ENCODE assay signal across 1 cellular context in the genomic region with DNA sequence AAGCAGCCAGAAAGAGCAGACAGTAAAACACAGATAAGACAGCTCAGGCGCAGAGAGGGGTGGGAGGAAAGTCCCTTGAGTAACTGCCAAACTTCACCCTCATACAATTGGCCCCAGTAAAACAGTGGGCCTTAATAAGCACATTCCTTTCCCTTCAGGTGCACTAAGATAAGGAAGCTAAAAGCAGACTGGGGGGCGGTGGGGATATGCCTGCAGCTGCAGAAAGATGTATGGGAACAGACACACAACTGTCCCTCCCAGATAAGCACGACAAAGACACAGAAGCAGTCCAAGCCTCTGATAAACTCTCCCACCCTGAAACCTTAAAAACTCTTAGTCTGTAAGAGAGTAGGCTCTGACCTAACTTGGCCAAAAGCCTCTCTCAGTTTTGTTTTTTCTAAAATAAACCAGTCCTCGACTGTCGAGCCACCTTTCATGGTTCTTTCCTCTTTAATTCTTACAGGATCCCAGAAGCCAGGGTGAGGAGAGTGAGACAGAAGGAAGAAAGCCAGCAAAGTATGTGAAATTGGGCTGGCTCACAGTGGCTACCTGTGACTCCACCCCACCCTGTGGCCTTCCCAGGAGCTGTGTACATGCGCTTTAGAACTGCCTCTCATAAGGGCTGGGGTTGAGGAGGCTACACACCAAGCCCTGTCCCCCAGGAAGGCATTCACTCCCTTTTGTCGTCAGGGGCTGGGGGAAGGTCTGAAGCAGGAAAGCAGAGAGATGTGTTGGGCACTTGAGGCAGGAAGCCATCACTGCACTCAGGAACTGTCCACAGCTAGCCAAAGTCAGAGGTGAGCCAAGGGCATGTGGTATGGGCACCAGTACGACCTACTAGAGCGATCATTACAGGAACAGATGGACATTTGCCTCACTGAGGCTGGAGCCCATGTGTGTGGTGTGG.
A peak's percentile ranks its signal among the peaks of the same experiment; 100 is the strongest.
TF ChIP-seq lines count a peak whose summit lies in the region.

No MANE protein-coding gene starts in this region.

TF ChIP-seq in K562, 482 proteins besides CTCF, POLR2A, EP300 and RAD21 (continued from another document and continues in another):
- peak; percentile 82 for TF ChIP-seq MTA3 (IDR thresholded peaks at IDR 0.05; ENCODE audit: borderline replicate concordance)
- TF ChIP-seq SETDB1 (IDR thresholded peaks at IDR 0.05; ENCODE audit: low read length) = no peak
- TF ChIP-seq NFRKB (IDR thresholded peaks at IDR 0.05; ENCODE audit: low read depth) = no peak
- TF ChIP-seq KHSRP (IDR thresholded peaks at IDR 0.05) = peak; percentile 96
- TF ChIP-seq NR2C1 (IDR thresholded peaks at IDR 0.05) = no peak; the same call in 1 of the 2 replicates
- peak; percentile 73; the same call in 1 of the 2 replicates for TF ChIP-seq NR2C1 (tag; IDR thresholded peaks at IDR 0.05)
- peak in 1 of 2 experiments; percentile 32; a peak in 1 of 4 replicates for TF ChIP-seq FOXA3 (CRISPR knock-in tag; conservative IDR thresholded peaks at IDR 0.05 in 1 of 2, IDR thresholded peaks at IDR 0.05 in 1 of 2)
- TF ChIP-seq COPS2 (conservative IDR thresholded peaks at IDR 0.05) = no peak
- peak; percentile 35; the same call in 1 of the 2 replicates for TF ChIP-seq ZNF324 (CRISPR knock-in tag; IDR thresholded peaks at IDR 0.05)
- TF ChIP-seq SOX6 (IDR thresholded peaks at IDR 0.05) = peak; percentile 100
- TF ChIP-seq NFIX (CRISPR knock-in tag; IDR thresholded peaks at IDR 0.05; ENCODE audit: low read depth) = no peak
- TF ChIP-seq SMAD2 (IDR thresholded peaks at IDR 0.05; ENCODE audit: low read depth, low read length) = no peak
- no peak for TF ChIP-seq E2F3 (CRISPR knock-in tag; IDR thresholded peaks at IDR 0.05)
- TF ChIP-seq CXXC5 (CRISPR knock-in tag; IDR thresholded peaks at IDR 0.05) = peak; percentile 92
- TF ChIP-seq, protein P1, sequence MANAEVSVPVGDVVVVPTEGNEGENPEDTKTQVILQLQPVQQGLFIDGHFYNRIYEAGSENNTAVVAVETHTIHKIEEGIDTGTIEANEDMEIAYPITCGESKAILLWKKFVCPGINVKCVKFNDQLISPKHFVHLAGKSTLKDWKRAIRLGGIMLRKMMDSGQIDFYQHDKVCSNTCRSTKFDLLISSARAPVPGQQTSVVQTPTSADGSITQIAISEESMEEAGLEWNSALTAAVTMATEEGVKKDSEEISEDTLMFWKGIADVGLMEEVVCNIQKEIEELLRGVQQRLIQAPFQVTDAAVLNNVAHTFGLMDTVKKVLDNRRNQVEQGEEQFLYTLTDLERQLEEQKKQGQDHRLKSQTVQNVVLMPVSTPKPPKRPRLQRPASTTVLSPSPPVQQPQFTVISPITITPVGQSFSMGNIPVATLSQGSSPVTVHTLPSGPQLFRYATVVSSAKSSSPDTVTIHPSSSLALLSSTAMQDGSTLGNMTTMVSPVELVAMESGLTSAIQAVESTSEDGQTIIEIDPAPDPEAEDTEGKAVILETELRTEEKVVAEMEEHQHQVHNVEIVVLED (CRISPR knock-in tag; IDR thresholded peaks at IDR 0.05) = peak; percentile 46; the same call in 1 of the 2 replicates
- no peak for TF ChIP-seq ZNF184 (CRISPR knock-in tag; IDR thresholded peaks at IDR 0.05)
- TF ChIP-seq, protein P2, sequence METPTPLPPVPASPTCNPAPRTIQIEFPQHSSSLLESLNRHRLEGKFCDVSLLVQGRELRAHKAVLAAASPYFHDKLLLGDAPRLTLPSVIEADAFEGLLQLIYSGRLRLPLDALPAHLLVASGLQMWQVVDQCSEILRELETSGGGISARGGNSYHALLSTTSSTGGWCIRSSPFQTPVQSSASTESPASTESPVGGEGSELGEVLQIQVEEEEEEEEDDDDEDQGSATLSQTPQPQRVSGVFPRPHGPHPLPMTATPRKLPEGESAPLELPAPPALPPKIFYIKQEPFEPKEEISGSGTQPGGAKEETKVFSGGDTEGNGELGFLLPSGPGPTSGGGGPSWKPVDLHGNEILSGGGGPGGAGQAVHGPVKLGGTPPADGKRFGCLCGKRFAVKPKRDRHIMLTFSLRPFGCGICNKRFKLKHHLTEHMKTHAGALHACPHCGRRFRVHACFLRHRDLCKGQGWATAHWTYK (CRISPR knock-in tag; IDR thresholded peaks at IDR 0.05) = peak; percentile 71; the same call in 1 of the 2 replicates
- TF ChIP-seq MCM5 (IDR thresholded peaks at IDR 0.05; ENCODE audit: low read depth) = no peak
- TF ChIP-seq, protein P3, sequence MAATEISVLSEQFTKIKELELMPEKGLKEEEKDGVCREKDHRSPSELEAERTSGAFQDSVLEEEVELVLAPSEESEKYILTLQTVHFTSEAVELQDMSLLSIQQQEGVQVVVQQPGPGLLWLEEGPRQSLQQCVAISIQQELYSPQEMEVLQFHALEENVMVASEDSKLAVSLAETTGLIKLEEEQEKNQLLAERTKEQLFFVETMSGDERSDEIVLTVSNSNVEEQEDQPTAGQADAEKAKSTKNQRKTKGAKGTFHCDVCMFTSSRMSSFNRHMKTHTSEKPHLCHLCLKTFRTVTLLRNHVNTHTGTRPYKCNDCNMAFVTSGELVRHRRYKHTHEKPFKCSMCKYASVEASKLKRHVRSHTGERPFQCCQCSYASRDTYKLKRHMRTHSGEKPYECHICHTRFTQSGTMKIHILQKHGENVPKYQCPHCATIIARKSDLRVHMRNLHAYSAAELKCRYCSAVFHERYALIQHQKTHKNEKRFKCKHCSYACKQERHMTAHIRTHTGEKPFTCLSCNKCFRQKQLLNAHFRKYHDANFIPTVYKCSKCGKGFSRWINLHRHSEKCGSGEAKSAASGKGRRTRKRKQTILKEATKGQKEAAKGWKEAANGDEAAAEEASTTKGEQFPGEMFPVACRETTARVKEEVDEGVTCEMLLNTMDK (IDR thresholded peaks at IDR 0.05; ENCODE audit: borderline replicate concordance, insufficient read depth, low read depth, low read length, poor library complexity, severe bottlenecking) = no peak
- no peak for TF ChIP-seq ZNF436 (CRISPR knock-in tag; IDR thresholded peaks at IDR 0.05)
- TF ChIP-seq SMARCE1 (IDR thresholded peaks at IDR 0.05) = peak; percentile 99
- TF ChIP-seq, protein P4, sequence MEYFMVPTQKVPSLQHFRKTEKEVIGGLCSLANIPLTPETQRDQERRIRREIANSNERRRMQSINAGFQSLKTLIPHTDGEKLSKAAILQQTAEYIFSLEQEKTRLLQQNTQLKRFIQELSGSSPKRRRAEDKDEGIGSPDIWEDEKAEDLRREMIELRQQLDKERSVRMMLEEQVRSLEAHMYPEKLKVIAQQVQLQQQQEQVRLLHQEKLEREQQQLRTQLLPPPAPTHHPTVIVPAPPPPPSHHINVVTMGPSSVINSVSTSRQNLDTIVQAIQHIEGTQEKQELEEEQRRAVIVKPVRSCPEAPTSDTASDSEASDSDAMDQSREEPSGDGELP (CRISPR knock-in tag; IDR thresholded peaks at IDR 0.05; ENCODE audit: borderline replicate concordance) = peak; percentile 48; the same call in 1 of the 2 replicates
- TF ChIP-seq ZNF644 (tag; IDR thresholded peaks at IDR 0.05; ENCODE audit: low read depth) = peak; percentile 99
- peak; percentile 75 for TF ChIP-seq SP1 (CRISPR knock-in tag; IDR thresholded peaks at IDR 0.05)
- 0 out of 2 replicates have a peak, but pooled peaks have one; percentile 20 for TF ChIP-seq ZNF134 (CRISPR knock-in tag; conservative IDR thresholded peaks at IDR 0.05)
- peak; percentile 97 for TF ChIP-seq POLR2AphosphoS5 (IDR thresholded peaks at IDR 0.05; ENCODE audit: control insufficient read depth, insufficient read depth, low read depth, low read length)
- TF ChIP-seq SMAD4 (CRISPR knock-in tag; conservative IDR thresholded peaks at IDR 0.05) = peak; percentile 100
- TF ChIP-seq ZNF707 (CRISPR knock-in tag; conservative IDR thresholded peaks at IDR 0.05) = no peak
- TF ChIP-seq ZNF140 (CRISPR knock-in tag; IDR thresholded peaks at IDR 0.05) = no peak
- peak; percentile 86; the same call in 1 of the 2 replicates for TF ChIP-seq PHF21A (IDR thresholded peaks at IDR 0.05; ENCODE audit: borderline replicate concordance, low read depth)
- no peak for TF ChIP-seq ZNF695 (CRISPR knock-in tag; IDR thresholded peaks at IDR 0.05)
- peak; percentile 93 for TF ChIP-seq OTX1 (CRISPR knock-in tag; IDR thresholded peaks at IDR 0.05)
- TF ChIP-seq, protein P5, sequence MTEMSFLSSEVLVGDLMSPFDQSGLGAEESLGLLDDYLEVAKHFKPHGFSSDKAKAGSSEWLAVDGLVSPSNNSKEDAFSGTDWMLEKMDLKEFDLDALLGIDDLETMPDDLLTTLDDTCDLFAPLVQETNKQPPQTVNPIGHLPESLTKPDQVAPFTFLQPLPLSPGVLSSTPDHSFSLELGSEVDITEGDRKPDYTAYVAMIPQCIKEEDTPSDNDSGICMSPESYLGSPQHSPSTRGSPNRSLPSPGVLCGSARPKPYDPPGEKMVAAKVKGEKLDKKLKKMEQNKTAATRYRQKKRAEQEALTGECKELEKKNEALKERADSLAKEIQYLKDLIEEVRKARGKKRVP (CRISPR knock-in tag; IDR thresholded peaks at IDR 0.05) = peak; percentile 80
- peak; percentile 66; the same call in 1 of the 2 replicates for TF ChIP-seq SMARCA5 (IDR thresholded peaks at IDR 0.05)
- TF ChIP-seq CBFA2T3 (IDR thresholded peaks at IDR 0.05) = peak; percentile 100
- peak; percentile 94 for TF ChIP-seq EGR1 (conservative IDR thresholded peaks at IDR 0.05)
- TF ChIP-seq PRMT5 (CRISPR knock-in tag; IDR thresholded peaks at IDR 0.05) = no peak
- TF ChIP-seq, protein P6, sequence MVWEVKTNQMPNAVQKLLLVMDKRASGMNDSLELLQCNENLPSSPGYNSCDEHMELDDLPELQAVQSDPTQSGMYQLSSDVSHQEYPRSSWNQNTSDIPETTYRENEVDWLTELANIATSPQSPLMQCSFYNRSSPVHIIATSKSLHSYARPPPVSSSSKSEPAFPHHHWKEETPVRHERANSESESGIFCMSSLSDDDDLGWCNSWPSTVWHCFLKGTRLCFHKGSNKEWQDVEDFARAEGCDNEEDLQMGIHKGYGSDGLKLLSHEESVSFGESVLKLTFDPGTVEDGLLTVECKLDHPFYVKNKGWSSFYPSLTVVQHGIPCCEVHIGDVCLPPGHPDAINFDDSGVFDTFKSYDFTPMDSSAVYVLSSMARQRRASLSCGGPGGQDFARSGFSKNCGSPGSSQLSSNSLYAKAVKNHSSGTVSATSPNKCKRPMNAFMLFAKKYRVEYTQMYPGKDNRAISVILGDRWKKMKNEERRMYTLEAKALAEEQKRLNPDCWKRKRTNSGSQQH (CRISPR knock-in tag; IDR thresholded peaks at IDR 0.05) = peak; percentile 86
- no peak for TF ChIP-seq ZBTB1 (CRISPR knock-in tag; IDR thresholded peaks at IDR 0.05; ENCODE audit: borderline replicate concordance, low read depth)
- peak; percentile 92 for TF ChIP-seq ELF4 (CRISPR knock-in tag; IDR thresholded peaks at IDR 0.05)
- TF ChIP-seq, protein P7, sequence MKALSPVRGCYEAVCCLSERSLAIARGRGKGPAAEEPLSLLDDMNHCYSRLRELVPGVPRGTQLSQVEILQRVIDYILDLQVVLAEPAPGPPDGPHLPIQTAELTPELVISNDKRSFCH (CRISPR knock-in tag; IDR thresholded peaks at IDR 0.05) = no peak
- TF ChIP-seq, protein P7 (tag; IDR thresholded peaks at IDR 0.05) = peak; percentile 94
- TF ChIP-seq, protein P8, sequence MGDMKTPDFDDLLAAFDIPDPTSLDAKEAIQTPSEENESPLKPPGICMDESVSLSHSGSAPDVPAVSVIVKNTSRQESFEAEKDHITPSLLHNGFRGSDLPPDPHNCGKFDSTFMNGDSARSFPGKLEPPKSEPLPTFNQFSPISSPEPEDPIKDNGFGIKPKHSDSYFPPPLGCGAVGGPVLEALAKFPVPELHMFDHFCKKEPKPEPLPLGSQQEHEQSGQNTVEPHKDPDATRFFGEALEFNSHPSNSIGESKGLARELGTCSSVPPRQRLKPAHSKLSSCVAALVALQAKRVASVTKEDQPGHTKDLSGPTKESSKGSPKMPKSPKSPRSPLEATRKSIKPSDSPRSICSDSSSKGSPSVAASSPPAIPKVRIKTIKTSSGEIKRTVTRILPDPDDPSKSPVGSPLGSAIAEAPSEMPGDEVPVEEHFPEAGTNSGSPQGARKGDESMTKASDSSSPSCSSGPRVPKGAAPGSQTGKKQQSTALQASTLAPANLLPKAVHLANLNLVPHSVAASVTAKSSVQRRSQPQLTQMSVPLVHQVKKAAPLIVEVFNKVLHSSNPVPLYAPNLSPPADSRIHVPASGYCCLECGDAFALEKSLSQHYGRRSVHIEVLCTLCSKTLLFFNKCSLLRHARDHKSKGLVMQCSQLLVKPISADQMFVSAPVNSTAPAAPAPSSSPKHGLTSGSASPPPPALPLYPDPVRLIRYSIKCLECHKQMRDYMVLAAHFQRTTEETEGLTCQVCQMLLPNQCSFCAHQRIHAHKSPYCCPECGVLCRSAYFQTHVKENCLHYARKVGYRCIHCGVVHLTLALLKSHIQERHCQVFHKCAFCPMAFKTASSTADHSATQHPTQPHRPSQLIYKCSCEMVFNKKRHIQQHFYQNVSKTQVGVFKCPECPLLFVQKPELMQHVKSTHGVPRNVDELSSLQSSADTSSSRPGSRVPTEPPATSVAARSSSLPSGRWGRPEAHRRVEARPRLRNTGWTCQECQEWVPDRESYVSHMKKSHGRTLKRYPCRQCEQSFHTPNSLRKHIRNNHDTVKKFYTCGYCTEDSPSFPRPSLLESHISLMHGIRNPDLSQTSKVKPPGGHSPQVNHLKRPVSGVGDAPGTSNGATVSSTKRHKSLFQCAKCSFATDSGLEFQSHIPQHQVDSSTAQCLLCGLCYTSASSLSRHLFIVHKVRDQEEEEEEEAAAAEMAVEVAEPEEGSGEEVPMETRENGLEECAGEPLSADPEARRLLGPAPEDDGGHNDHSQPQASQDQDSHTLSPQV (IDR thresholded peaks at IDR 0.05) = no peak
- TF ChIP-seq, protein P9, sequence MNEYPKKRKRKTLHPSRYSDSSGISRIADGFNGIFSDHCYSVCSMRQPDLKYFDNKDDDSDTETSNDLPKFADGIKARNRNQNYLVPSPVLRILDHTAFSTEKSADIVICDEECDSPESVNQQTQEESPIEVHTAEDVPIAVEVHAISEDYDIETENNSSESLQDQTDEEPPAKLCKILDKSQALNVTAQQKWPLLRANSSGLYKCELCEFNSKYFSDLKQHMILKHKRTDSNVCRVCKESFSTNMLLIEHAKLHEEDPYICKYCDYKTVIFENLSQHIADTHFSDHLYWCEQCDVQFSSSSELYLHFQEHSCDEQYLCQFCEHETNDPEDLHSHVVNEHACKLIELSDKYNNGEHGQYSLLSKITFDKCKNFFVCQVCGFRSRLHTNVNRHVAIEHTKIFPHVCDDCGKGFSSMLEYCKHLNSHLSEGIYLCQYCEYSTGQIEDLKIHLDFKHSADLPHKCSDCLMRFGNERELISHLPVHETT (CRISPR knock-in tag; conservative IDR thresholded peaks at IDR 0.05 in 1 of 2, IDR thresholded peaks at IDR 0.05 in 1 of 2) = peak in 1 of 2 experiments; percentile 97; a peak in 2 of 4 replicates
- TF ChIP-seq CEBPG (CRISPR knock-in tag; IDR thresholded peaks at IDR 0.05) = no peak
- TF ChIP-seq CEBPG (tag; conservative IDR thresholded peaks at IDR 0.05 in 1 of 2, IDR thresholded peaks at IDR 0.05 in 1 of 2) = no peak
- peak; percentile 99 for TF ChIP-seq PHB2 (IDR thresholded peaks at IDR 0.05; ENCODE audit: low read depth)
- TF ChIP-seq, protein P10, sequence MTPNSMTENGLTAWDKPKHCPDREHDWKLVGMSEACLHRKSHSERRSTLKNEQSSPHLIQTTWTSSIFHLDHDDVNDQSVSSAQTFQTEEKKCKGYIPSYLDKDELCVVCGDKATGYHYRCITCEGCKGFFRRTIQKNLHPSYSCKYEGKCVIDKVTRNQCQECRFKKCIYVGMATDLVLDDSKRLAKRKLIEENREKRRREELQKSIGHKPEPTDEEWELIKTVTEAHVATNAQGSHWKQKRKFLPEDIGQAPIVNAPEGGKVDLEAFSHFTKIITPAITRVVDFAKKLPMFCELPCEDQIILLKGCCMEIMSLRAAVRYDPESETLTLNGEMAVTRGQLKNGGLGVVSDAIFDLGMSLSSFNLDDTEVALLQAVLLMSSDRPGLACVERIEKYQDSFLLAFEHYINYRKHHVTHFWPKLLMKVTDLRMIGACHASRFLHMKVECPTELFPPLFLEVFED (CRISPR knock-in tag; conservative IDR thresholded peaks at IDR 0.05) = peak; percentile 89; the same call in 1 of the 2 replicates
- TF ChIP-seq CBX3 (IDR thresholded peaks at IDR 0.05; ENCODE audit: borderline replicate concordance in 1 of 2, low read length in 2 of 2) = peak in 1 of 2 experiments; percentile 83; a peak in 1 of 3 replicates
